In the genomic region with DNA sequence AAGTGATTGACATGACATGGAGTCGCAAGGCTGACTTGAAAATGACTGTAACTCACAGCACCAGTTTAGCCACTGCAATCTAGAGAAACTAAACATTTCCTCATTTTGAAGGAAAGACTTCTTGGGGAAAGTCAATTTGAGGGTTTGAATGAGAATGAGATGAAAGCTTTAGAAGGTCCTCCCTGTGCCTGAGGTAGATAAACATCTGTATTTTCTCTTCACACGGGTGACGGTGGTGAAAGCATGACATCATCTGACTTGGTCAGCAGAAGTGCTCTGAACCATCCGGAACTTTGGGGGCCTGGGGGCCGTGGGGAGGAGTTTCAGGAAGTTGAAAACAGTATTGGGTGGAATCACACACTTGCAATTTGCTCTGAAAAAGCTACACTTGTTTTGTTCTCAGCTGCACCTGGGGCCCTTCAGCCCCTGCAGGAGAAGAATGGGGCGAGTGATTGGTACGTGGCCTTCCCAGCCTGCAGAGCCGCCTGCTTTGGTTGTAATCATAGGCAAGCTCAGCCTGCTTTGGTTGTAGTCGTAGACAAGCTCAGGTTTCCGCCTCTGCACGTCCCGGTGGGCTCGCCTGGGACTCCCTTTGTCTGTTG, we compare ENCODE assay signal across 8 cellular contexts. TPM values are rescaled to one million over a fixed set of nuclear protein-coding genes. Genes with fewer than 3 reads are reported as not detected.
DNase-seq lines count a peak whose midpoint lies in the region; ATAC-seq and TF ChIP-seq lines count a peak whose summit lies in the region.

No MANE protein-coding gene starts in this region.

- peaks cover 77% of the 10 kb centered on the region for H3K4me1 ChIP-seq in CD8-positive, alpha-beta T cell (ENCODE audit: insufficient read depth, low read length)
- peaks cover 21 to 39% of the 10 kb centered on the region in 2 donors for H3K4me1 ChIP-seq in duodenal mucosa (ENCODE audit: control insufficient read depth in 1 of 2, insufficient read depth in 2 of 2, low read length in 2 of 2)
- H3K4me1 ChIP-seq in testis = peaks cover 18% of the 10 kb centered on the region
- H3K4me1 ChIP-seq in prostate gland (replicated peaks) = peaks cover 7% of the 10 kb centered on the region

- peaks cover 11% of the 10 kb centered on the region for H3K36me3 ChIP-seq in CD8-positive, alpha-beta T cell (ENCODE audit: insufficient read depth, low read length)
- peaks cover 0 to 12% of the 10 kb centered on the region in 2 donors for H3K36me3 ChIP-seq in duodenal mucosa (ENCODE audit: control insufficient read depth in 1 of 2, insufficient read depth in 2 of 2, low read length in 2 of 2)
- no peaks in the 10 kb centered on the region for H3K36me3 ChIP-seq in testis (ENCODE audit: low read depth, missing control alignments)
- H3K36me3 ChIP-seq in prostate gland = no peaks in the 10 kb centered on the region

- peak overlapping the region; percentile 76 for H3K27ac ChIP-seq in CD8-positive, alpha-beta T cell (ENCODE audit: low read depth, low read length)
- H3K27ac ChIP-seq in duodenal mucosa (ENCODE audit: low read depth, low read length) (peak overlapping the region; percentile 49), testis (peak overlapping the region in 1 of 2 donors; percentile 5), prostate gland (no peak overlapping the region)

- no peaks in the 10 kb centered on the region for H3K27me3 Mint-ChIP-seq in CD8-positive, alpha-beta T cell (ENCODE audit: low read depth)
- no peaks in the 10 kb centered on the region for H3K27me3 Mint-ChIP-seq in nephron (ENCODE audit: low read depth)

- peaks cover 55% of the 10 kb centered on the region for H3K36me3 Mint-ChIP-seq in CD8-positive, alpha-beta T cell
- peaks cover 18% of the 10 kb centered on the region for H3K36me3 Mint-ChIP-seq in nephron (ENCODE audit: low read depth)

- no peaks in the 10 kb centered on the region for H3K9me3 ChIP-seq in CD8-positive, alpha-beta T cell (ENCODE audit: low read length)
- H3K9me3 ChIP-seq in duodenal mucosa (ENCODE audit: control insufficient read depth in 1 of 2, low read length in 2 of 2) (no peaks in the 10 kb centered on the region), testis (no peaks in the 10 kb centered on the region), prostate gland (no peaks in the 10 kb centered on the region)

- peak overlapping the region; percentile 48 to 59 for H3K9ac ChIP-seq in duodenal mucosa (ENCODE audit: low read depth in 1 of 2, low read length in 2 of 2)

- CTCF ChIA-PET in CD8-positive, alpha-beta T cell (lab: Charles Lee) = interaction anchor here (1.2 to 1.3 kb wide), 2 partner anchors 12 to 177 kb away, joined by 3 to 5 read pairs; no protein-coding TSS in a partner anchor

- WGBS in testis, 2 donors = 66 to 71% methylated on average over 12 to 13 of the region's 13 CpGs
- WGBS in prostate gland = 23% methylated on average over 13 of the region's 13 CpGs

- no peak for TF ChIP-seq POLR2A in testis (IDR thresholded peaks at IDR 0.05)
- no peak for TF ChIP-seq POLR2A in prostate gland (IDR thresholded peaks at IDR 0.05)

- POLR2A ChIA-PET in CD8-positive, alpha-beta T cell (lab: Charles Lee) = interaction anchor here (0.8 to 1.1 kb wide), 3 partner anchors 11 to 90 kb away, joined by 3 read pairs; no protein-coding TSS in a partner anchor

- no peaks in the 10 kb centered on the region for H3K27me3 ChIP-seq in CD8-positive, alpha-beta T cell (ENCODE audit: insufficient read depth, low read length)
- H3K27me3 ChIP-seq in duodenal mucosa (ENCODE audit: control insufficient read depth in 1 of 2, insufficient read depth in 2 of 2, low read length in 2 of 2) (no peaks in the 10 kb centered on the region), testis (no peaks in the 10 kb centered on the region), prostate gland (replicated peaks; ENCODE audit: insufficient read depth) (no peaks in the 10 kb centered on the region)

- intact Hi-C loops in CD8-positive, alpha-beta T cell (cut with DNase I, micrococcal nuclease) = loop anchor here (10.0 kb wide), 3 partner anchors 729 to 1289 kb away; a partner anchor contains a TSS
- intact Hi-C loops in testis (cut with DNase I; ENCODE audit: low total_unique reads) = no loop called here
- intact Hi-C loops in prostate gland (cut with DNase I) = loop anchor here (10.0 kb wide), 1 partner anchor 579 kb away; no protein-coding TSS in a partner anchor

- DNase-seq in CD8-positive, alpha-beta T cell = peak; percentile 50 to 93 (median 72)
- peak; percentile 60 to 63 for DNase-seq in activated CD4-positive, alpha-beta T cell treated with anti-CD3 and anti-CD28 coated beads for 4 hours
- DNase-seq in testis = peak; percentile 51
- no peak for DNase-seq in prostate gland (ENCODE audit: low spot score)
- no peak for DNase-seq in NCI-H1694 (lab: John Stamatoyannopoulos, UW)

- peak overlapping the region; percentile 39 for H3K4me3 ChIP-seq in CD8-positive, alpha-beta T cell (ENCODE audit: low read depth, low read length)
- H3K4me3 ChIP-seq in duodenal mucosa (ENCODE audit: low read depth in 1 of 2, low read length in 2 of 2) (peak overlapping the region in 1 of 2 donors; percentile 23), testis (no peak overlapping the region), prostate gland (no peak overlapping the region)

- peaks cover 88% of the 10 kb centered on the region for H3K4me1 Mint-ChIP-seq in CD8-positive, alpha-beta T cell (ENCODE audit: low read depth)
- peaks cover 54% of the 10 kb centered on the region for H3K4me1 Mint-ChIP-seq in nephron

- H3K9me3 Mint-ChIP-seq in CD8-positive, alpha-beta T cell = no peaks in the 10 kb centered on the region
- no peaks in the 10 kb centered on the region for H3K9me3 Mint-ChIP-seq in nephron

- peak overlapping the region; percentile 81 for H3K4me3 Mint-ChIP-seq in CD8-positive, alpha-beta T cell
- peak overlapping the region; percentile 78 to 87 (median 83) for H3K4me3 Mint-ChIP-seq in nephron

- TF ChIP-seq CTCF in CD8-positive, alpha-beta T cell (IDR thresholded peaks at IDR 0.05) = no peak
- TF ChIP-seq CTCF in nephron (IDR thresholded peaks at IDR 0.05; ENCODE audit: unreplicated experiment in 3 of 3) (no peak), testis (IDR thresholded peaks at IDR 0.05) (no peak), prostate gland (IDR thresholded peaks at IDR 0.05) (no peak)

- peak overlapping the region; percentile 98 for H3K27ac Mint-ChIP-seq in CD8-positive, alpha-beta T cell
- peak overlapping the region; percentile 84 to 99 (median 97) for H3K27ac Mint-ChIP-seq in nephron

- ATAC-seq in CD8-positive, alpha-beta T cell = peak; percentile 75
- peak; percentile 24 for ATAC-seq in HG03196 (IDR thresholded peaks at IDR 0.05; ENCODE audit: unreplicated experiment)

RNA-seq across cellular contexts. Expression of a gene that starts 5.0 kb away (rescaled TPM):
- 10 to 100 TPM; 55.3 to 60.6 TPM for total RNA-seq in CD8-positive, alpha-beta T cell
- total RNA-seq in testis (10 to 100 TPM; 55.9 to 60.2 TPM), prostate gland (10 to 100 TPM; 32.2 to 47.3 TPM)
- 25.3 TPM for polyA plus RNA-seq in testis (ENCODE audit: insufficient read depth, low read depth, low replicate concordance)

RNA-seq across cellular contexts. Expression of a gene that starts 19.9 kb away (rescaled TPM):
- total RNA-seq in CD8-positive, alpha-beta T cell = not detected
- total RNA-seq in testis (not detected), prostate gland (not detected)
- polyA plus RNA-seq in testis (ENCODE audit: insufficient read depth, low read depth, low replicate concordance) = not detected

Comparison
In these comparisons a context has a peak if more than half of its experiments do, and no peak if none do; other contexts are left out.
1. DNase-seq: peak in CD8-positive, alpha-beta T cell (7 of 7), activated CD4-positive, alpha-beta T cell treated with anti-CD3 and anti-CD28 coated beads for 4 hours (2 of 2) and testis (single experiment); none in prostate gland (single experiment) and NCI-H1694 (single experiment).
2. H3K27ac ChIP-seq: peak in CD8-positive, alpha-beta T cell (single experiment) and duodenal mucosa (single experiment); none in prostate gland (0 of 2).